15 cellular contexts compared by ENCODE assay signal in genomic region chr18:7608174-7608550, GRCh38. TPM values are rescaled to one million over a fixed set of nuclear protein-coding genes. Genes with fewer than 3 reads are reported as not detected.
DNase-seq lines count a peak whose midpoint lies in the region; ATAC-seq and TF ChIP-seq lines count a peak whose summit lies in the region.
"Had no signal": no experiment of that assay in that cellular context is flagged by ENCODE, and none has a peak within 500 bp of the region (broad histone marks: within the 10 kb centered on the region; RNA-seq: fewer than 3 reads in every experiment).

No MANE protein-coding gene starts in this region.

- H2AFZ ChIP-seq in PC-3 (ENCODE audit: low read length): no peak overlapping the region

- CTCF ChIA-PET in HEK293T (lab: Yijun Ruan, JAX): no interaction called here
- CTCF ChIA-PET in PC-3 (lab: Charles Lee): no interaction called here

- POLR2A ChIA-PET in HEK293T (lab: Yijun Ruan, JAX) (no interaction called here), PC-3 (lab: Charles Lee; ENCODE audit: unreplicated experiment) (no interaction called here)

- no peaks in the 10 kb centered on the region for H3K27me3 ChIP-seq in psoas muscle (ENCODE audit: insufficient read depth in 3 of 3, low read length in 2 of 3)
- H3K27me3 ChIP-seq in PC-3 (ENCODE audit: low read length): no peaks in the 10 kb centered on the region

- no peaks in the 10 kb centered on the region for H3F3A ChIP-seq in PC-3 (ENCODE audit: low read length, unreplicated experiment)

- H3K79me2 ChIP-seq in PC-3 (ENCODE audit: low read length): peaks cover 72% of the 10 kb centered on the region

- H3K4me3 ChIP-seq in AG10803 (ENCODE audit: low read length) (peak overlapping the region; percentile 13), psoas muscle (peak overlapping the region; percentile 47), PC-3 (ENCODE audit: low read length) (no peak overlapping the region)
- H3K4me3 ChIP-seq: GM12878 had no signal

- DNase-seq in AG10803 (ENCODE audit: low read depth) (peak; percentile 52), LHCN-M2 (ENCODE audit: low read depth) (peak; percentile 11), foreskin melanocyte (peak; percentile 46), psoas muscle (no peak), HEK293T (ENCODE audit: extremely low spot score) (no peak), germinal center (ENCODE audit: low spot score) (no peak), PC-3 (no peak)
- DNase-seq: Calu3; endodermal cell; naive thymus-derived CD8-positive, alpha-beta T cell; NCI-H1694 treated with DMSO at 0.1 percent for 48 hours; stimulated activated naive CD8-positive, alpha-beta T cell treated with anti-CD3 and anti-CD28 coated beads, Interleukin-15, Interleukin-2, amounts not matched to agents 100 U/mL and 50 U/mL, for 24 hours; T-helper 17 cell had no signal

- H3K9me3 ChIP-seq in psoas muscle (no peaks in the 10 kb centered on the region), PC-3 (ENCODE audit: low read length) (no peaks in the 10 kb centered on the region)

- no peak overlapping the region for H3K4me2 ChIP-seq in PC-3 (ENCODE audit: low read length)

- no peak for ATAC-seq in psoas muscle
- ATAC-seq in HG02884 (IDR thresholded peaks at IDR 0.05; ENCODE audit: unreplicated experiment): no peak
- ATAC-seq in PC-3: no peak
- ATAC-seq: GM12878; naive thymus-derived CD8-positive, alpha-beta T cell; stimulated activated naive CD8-positive, alpha-beta T cell treated with anti-CD3 and anti-CD28 coated beads, Interleukin-15, Interleukin-2, amounts not matched to agents 100 U/mL and 50 U/mL, for 24 hours; T-helper 17 cell had no signal

- no peaks in the 10 kb centered on the region for H4K20me1 ChIP-seq in PC-3 (ENCODE audit: low read length)

- no TSS peak for BruUV-seq in PC-3 (replicated peaks; lab: Mats Ljungman, UMichigan)

- H3K4me1 ChIP-seq in psoas muscle (peaks cover 74% of the 10 kb centered on the region), PC-3 (ENCODE audit: insufficient read depth, low read length) (no peaks in the 10 kb centered on the region)

- intact Hi-C loops in psoas muscle (cut with DNase I) (loop anchor here (5.0 kb wide), 1 partner anchor 41 kb away; the partner anchor contains the start of gene PTPRM (in 2 of the 2)), PC-3 (cut with micrococcal nuclease) (no loop called here)

- H3K9me2 ChIP-seq in PC-3 (replicated peaks; ENCODE audit: low read length): no peaks in the 10 kb centered on the region

- H3K36me3 ChIP-seq in psoas muscle (ENCODE audit: insufficient read depth in 1 of 2, low read depth in 1 of 2) (no peaks in the 10 kb centered on the region), PC-3 (ENCODE audit: low read depth, low read length) (no peaks in the 10 kb centered on the region)

- H3K27ac ChIP-seq in psoas muscle (peak overlapping the region; percentile 89), PC-3 (ENCODE audit: low read length) (no peak overlapping the region)

- no peak overlapping the region for H3K9ac ChIP-seq in PC-3 (ENCODE audit: low read length)

- TF ChIP-seq CTCF in AG10803 (conservative IDR thresholded peaks at IDR 0.05; ENCODE audit: low read length) (no peak), psoas muscle (IDR thresholded peaks at IDR 0.05) (no peak), PC-3 (conservative IDR thresholded peaks at IDR 0.05; ENCODE audit: low read depth, low read length) (no peak)

- 6 to 14% (median 11%) methylated on average over 1 of the region's 1 CpG for WGBS in psoas muscle, 3 donors

TF ChIP-seq in HEK293T, 16 proteins besides CTCF, POLR2A, EP300 and RAD21:
- TF ChIP-seq NFRKB (IDR thresholded peaks at IDR 0.05) (no peak), FOXK2 (IDR thresholded peaks at IDR 0.05) (no peak), BHLHE40 (IDR thresholded peaks at IDR 0.05; ENCODE audit: borderline replicate concordance) (no peak), FOXM1 (IDR thresholded peaks at IDR 0.05; ENCODE audit: borderline replicate concordance) (no peak), PKNOX1 (IDR thresholded peaks at IDR 0.05) (no peak), ARNT (IDR thresholded peaks at IDR 0.05) (no peak), FOXA1 (IDR thresholded peaks at IDR 0.05) (no peak), LEF1 (IDR thresholded peaks at IDR 0.05; ENCODE audit: borderline replicate concordance) (no peak), TARDBP (IDR thresholded peaks at IDR 0.05) (no peak), ZNF384 (IDR thresholded peaks at IDR 0.05) (no peak), ELF4 (IDR thresholded peaks at IDR 0.05) (no peak), HDGF (IDR thresholded peaks at IDR 0.05; ENCODE audit: borderline replicate concordance) (no peak), SUZ12 (IDR thresholded peaks at IDR 0.05) (no peak), SP1 (IDR thresholded peaks at IDR 0.05) (no peak), L3MBTL2 (conservative IDR thresholded peaks at IDR 0.05) (no peak)

RNA-seq across cellular contexts. Expression of gene PTPRM, which starts 41.0 kb away (rescaled TPM):
- total RNA-seq in LHCN-M2 (2014; rRNA removed) (28.1 TPM in 2 replicates), psoas muscle (10 to 100 TPM; 33.7 to 78.9 (median 40.4) TPM), PC-3 (2014; rRNA removed) (45.6 and 61.3 TPM in 2 replicates)
- 19.3 TPM for polyA plus RNA-seq in LHCN-M2 (2012)
- polyA plus RNA-seq in psoas muscle: 10 to 100 TPM; 27.4 to 42.0 (median 27.9) TPM

Comparison
In these comparisons a context has a peak if more than half of its experiments do, and no peak if none do; other contexts are left out.
1. DNase-seq: peak in AG10803 (single experiment), LHCN-M2 (single experiment) and foreskin melanocyte (single experiment); none in psoas muscle (0 of 2), HEK293T (single experiment), germinal center (single experiment) and PC-3 (single experiment).